1 cellular context compared by ENCODE assay signal in genomic region chr15:29822685-29823459, GRCh38.
A peak's percentile ranks its signal among the peaks of the same experiment; 100 is the strongest.
TF ChIP-seq lines count a peak whose summit lies in the region.

No MANE protein-coding gene starts in this region.

TF ChIP-seq in HEK293, 187 proteins besides CTCF, POLR2A, EP300 and RAD21 (continued from another document):
- TF ChIP-seq ZBTB11 (tag by site-specific recombination; conservative IDR thresholded peaks at IDR 0.05; ENCODE audit: low read depth) (peak; percentile 46), YY2 (tag by site-specific recombination; IDR thresholded peaks at IDR 0.05) (no peak), GLIS2 (tag by site-specific recombination; IDR thresholded peaks at IDR 0.05) (peak; percentile 57), INSM2 (tag by site-specific recombination; IDR thresholded peaks at IDR 0.05) (0 out of 2 replicates have a peak, but pooled peaks have one; percentile 21), ZNF548 (tag by site-specific recombination; IDR thresholded peaks at IDR 0.05) (no peak), ZBTB21 (tag by site-specific recombination; IDR thresholded peaks at IDR 0.05) (peak; percentile 44; the same call in 1 of the 2 replicates), ZBTB20 (tag by site-specific recombination; IDR thresholded peaks at IDR 0.05) (peak; percentile 37; the same call in 1 of the 2 replicates), ZNF248 (tag by site-specific recombination; IDR thresholded peaks at IDR 0.05) (no peak), ZBTB8A (tag by site-specific recombination; IDR thresholded peaks at IDR 0.05) (peak; percentile 37), MYNN (tag by site-specific recombination; IDR thresholded peaks at IDR 0.05; ENCODE audit: borderline replicate concordance) (no peak), PATZ1 (tag by site-specific recombination; IDR thresholded peaks at IDR 0.05) (peak; percentile 31; the same call in 1 of the 2 replicates), ZNF335 (tag by site-specific recombination; conservative IDR thresholded peaks at IDR 0.05) (peak; percentile 77), AEBP2 (tag by site-specific recombination; IDR thresholded peaks at IDR 0.05; ENCODE audit: borderline replicate concordance) (no peak), ZNF629 (tag by site-specific recombination; IDR thresholded peaks at IDR 0.05) (peak; percentile 76), ATF2 (tag by site-specific recombination; IDR thresholded peaks at IDR 0.05; ENCODE audit: low read depth) (peak; percentile 75; the same call in 1 of the 2 replicates), ZFP37 (tag by site-specific recombination; IDR thresholded peaks at IDR 0.05) (no peak), ZNF639 (tag by site-specific recombination; IDR thresholded peaks at IDR 0.05) (0 out of 2 replicates have a peak, but pooled peaks have one; percentile 47), ZBTB48 (tag by site-specific recombination; IDR thresholded peaks at IDR 0.05) (0 out of 2 replicates have a peak, but pooled peaks have one; percentile 15), ZNF514 (tag by site-specific recombination; IDR thresholded peaks at IDR 0.05) (no peak), ZNF777 (tag by site-specific recombination; IDR thresholded peaks at IDR 0.05; ENCODE audit: borderline replicate concordance) (peak; percentile 37; the same call in 1 of the 2 replicates), ZBTB17 (tag by site-specific recombination; IDR thresholded peaks at IDR 0.05) (peak; percentile 68), ZBTB7A (tag by site-specific recombination; IDR thresholded peaks at IDR 0.05; ENCODE audit: low read depth) (no peak), ZNF426 (tag by site-specific recombination; IDR thresholded peaks at IDR 0.05) (no peak), GLIS1 (tag by site-specific recombination; IDR thresholded peaks at IDR 0.05) (no peak), ZNF837 (tag by site-specific recombination; IDR thresholded peaks at IDR 0.05) (no peak), SP7 (tag by site-specific recombination; IDR thresholded peaks at IDR 0.05) (peak; percentile 18; the same call in 1 of the 2 replicates), SP2 (tag by site-specific recombination; IDR thresholded peaks at IDR 0.05) (no peak; the same call in 1 of the 2 replicates), RBAK (tag by site-specific recombination; IDR thresholded peaks at IDR 0.05) (no peak), ZNF2 (tag by site-specific recombination; IDR thresholded peaks at IDR 0.05) (no peak), ZNF626 (tag by site-specific recombination; IDR thresholded peaks at IDR 0.05) (no peak), ZXDB (tag by site-specific recombination; IDR thresholded peaks at IDR 0.05) (0 out of 2 replicates have a peak, but pooled peaks have one; percentile 12)
- TF ChIP-seq, protein P1, sequence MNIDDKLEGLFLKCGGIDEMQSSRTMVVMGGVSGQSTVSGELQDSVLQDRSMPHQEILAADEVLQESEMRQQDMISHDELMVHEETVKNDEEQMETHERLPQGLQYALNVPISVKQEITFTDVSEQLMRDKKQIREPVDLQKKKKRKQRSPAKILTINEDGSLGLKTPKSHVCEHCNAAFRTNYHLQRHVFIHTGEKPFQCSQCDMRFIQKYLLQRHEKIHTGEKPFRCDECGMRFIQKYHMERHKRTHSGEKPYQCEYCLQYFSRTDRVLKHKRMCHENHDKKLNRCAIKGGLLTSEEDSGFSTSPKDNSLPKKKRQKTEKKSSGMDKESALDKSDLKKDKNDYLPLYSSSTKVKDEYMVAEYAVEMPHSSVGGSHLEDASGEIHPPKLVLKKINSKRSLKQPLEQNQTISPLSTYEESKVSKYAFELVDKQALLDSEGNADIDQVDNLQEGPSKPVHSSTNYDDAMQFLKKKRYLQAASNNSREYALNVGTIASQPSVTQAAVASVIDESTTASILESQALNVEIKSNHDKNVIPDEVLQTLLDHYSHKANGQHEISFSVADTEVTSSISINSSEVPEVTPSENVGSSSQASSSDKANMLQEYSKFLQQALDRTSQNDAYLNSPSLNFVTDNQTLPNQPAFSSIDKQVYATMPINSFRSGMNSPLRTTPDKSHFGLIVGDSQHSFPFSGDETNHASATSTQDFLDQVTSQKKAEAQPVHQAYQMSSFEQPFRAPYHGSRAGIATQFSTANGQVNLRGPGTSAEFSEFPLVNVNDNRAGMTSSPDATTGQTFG (tag by site-specific recombination; IDR thresholded peaks at IDR 0.05; ENCODE audit: borderline replicate concordance): no peak
- TF ChIP-seq, protein P2, sequence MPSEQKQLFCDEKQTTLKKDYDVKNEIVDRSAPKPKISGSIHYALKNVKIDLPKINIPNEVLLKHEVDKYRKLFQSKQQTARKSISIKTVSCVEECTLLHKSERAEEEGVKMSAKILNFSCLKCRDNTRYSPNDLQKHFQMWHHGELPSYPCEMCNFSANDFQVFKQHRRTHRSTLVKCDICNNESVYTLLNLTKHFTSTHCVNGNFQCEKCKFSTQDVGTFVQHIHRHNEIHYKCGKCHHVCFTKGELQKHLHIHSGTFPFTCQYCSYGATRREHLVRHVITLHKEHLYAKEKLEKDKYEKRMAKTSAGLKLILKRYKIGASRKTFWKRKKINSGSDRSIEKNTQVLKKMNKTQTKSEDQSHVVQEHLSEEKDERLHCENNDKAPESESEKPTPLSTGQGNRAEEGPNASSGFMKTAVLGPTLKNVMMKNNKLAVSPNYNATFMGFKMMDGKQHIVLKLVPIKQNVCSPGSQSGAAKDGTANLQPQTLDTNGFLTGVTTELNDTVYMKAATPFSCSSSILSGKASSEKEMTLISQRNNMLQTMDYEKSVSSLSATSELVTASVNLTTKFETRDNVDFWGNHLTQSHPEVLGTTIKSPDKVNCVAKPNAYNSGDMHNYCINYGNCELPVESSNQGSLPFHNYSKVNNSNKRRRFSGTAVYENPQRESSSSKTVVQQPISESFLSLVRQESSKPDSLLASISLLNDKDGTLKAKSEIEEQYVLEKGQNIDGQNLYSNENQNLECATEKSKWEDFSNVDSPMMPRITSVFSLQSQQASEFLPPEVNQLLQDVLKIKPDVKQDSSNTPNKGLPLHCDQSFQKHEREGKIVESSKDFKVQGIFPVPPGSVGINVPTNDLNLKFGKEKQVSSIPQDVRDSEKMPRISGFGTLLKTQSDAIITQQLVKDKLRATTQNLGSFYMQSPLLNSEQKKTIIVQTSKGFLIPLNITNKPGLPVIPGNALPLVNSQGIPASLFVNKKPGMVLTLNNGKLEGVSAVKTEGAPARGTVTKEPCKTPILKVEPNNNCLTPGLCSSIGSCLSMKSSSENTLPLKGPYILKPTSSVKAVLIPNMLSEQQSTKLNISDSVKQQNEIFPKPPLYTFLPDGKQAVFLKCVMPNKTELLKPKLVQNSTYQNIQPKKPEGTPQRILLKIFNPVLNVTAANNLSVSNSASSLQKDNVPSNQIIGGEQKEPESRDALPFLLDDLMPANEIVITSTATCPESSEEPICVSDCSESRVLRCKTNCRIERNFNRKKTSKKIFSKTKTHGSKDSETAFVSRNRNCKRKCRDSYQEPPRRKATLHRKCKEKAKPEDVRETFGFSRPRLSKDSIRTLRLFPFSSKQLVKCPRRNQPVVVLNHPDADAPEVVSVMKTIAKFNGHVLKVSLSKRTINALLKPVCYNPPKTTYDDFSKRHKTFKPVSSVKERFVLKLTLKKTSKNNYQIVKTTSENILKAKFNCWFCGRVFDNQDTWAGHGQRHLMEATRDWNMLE (tag by site-specific recombination; conservative IDR thresholded peaks at IDR 0.05; ENCODE audit: low read depth): no peak
- TF ChIP-seq, protein P3, sequence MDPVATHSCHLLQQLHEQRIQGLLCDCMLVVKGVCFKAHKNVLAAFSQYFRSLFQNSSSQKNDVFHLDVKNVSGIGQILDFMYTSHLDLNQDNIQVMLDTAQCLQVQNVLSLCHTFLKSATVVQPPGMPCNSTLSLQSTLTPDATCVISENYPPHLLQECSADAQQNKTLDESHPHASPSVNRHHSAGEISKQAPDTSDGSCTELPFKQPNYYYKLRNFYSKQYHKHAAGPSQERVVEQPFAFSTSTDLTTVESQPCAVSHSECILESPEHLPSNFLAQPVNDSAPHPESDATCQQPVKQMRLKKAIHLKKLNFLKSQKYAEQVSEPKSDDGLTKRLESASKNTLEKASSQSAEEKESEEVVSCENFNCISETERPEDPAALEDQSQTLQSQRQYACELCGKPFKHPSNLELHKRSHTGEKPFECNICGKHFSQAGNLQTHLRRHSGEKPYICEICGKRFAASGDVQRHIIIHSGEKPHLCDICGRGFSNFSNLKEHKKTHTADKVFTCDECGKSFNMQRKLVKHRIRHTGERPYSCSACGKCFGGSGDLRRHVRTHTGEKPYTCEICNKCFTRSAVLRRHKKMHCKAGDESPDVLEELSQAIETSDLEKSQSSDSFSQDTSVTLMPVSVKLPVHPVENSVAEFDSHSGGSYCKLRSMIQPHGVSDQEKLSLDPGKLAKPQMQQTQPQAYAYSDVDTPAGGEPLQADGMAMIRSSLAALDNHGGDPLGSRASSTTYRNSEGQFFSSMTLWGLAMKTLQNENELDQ (tag by site-specific recombination; IDR thresholded peaks at IDR 0.05; ENCODE audit: low read depth): no peak
